Comparison of ENCODE assay signal across 1 cellular context in the genomic region with DNA sequence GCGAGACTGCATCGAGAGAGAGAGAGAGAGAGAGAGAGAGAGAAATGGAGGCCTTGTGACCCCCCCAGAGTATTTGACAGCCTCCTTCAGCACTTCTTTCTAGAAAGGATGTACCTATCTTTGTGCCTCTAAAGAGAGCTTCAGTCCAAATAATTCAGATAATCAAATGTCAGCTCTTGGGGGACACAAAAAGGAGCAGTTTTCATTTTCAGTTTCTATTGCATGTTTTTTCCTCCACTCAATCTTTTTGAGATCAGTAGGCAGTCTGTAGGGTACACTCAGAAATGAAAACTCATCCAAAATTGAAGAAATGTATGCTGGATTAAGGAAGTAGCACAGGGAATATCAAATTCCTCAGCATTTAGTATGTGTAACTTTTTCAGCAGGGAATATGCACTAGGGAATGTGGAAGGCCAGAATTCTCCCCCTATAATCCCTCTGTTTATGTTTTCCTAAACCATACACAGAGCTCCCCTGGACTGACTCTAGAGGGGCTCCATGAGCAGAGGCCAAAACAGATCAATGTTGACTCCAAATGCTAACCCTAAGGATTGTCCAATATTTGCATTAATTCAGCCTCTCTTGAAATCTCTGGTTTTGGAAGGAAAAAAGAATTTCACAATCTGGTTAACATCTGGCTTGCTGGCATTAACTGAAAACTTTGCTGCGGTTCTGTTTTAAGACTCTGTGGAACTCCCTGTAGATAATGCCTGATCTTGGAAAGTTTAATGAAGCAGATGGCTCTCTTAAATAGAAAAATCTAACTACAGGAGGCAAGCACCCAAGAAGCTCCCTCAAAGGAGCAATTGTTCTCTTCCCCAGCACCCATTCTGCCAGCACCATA.
TF ChIP-seq lines count a peak whose summit lies in the region.

No MANE protein-coding gene starts in this region.

TF ChIP-seq in GM23338, 12 proteins besides CTCF, POLR2A, EP300 and RAD21 (continued from another document):
- TF ChIP-seq, protein P1, sequence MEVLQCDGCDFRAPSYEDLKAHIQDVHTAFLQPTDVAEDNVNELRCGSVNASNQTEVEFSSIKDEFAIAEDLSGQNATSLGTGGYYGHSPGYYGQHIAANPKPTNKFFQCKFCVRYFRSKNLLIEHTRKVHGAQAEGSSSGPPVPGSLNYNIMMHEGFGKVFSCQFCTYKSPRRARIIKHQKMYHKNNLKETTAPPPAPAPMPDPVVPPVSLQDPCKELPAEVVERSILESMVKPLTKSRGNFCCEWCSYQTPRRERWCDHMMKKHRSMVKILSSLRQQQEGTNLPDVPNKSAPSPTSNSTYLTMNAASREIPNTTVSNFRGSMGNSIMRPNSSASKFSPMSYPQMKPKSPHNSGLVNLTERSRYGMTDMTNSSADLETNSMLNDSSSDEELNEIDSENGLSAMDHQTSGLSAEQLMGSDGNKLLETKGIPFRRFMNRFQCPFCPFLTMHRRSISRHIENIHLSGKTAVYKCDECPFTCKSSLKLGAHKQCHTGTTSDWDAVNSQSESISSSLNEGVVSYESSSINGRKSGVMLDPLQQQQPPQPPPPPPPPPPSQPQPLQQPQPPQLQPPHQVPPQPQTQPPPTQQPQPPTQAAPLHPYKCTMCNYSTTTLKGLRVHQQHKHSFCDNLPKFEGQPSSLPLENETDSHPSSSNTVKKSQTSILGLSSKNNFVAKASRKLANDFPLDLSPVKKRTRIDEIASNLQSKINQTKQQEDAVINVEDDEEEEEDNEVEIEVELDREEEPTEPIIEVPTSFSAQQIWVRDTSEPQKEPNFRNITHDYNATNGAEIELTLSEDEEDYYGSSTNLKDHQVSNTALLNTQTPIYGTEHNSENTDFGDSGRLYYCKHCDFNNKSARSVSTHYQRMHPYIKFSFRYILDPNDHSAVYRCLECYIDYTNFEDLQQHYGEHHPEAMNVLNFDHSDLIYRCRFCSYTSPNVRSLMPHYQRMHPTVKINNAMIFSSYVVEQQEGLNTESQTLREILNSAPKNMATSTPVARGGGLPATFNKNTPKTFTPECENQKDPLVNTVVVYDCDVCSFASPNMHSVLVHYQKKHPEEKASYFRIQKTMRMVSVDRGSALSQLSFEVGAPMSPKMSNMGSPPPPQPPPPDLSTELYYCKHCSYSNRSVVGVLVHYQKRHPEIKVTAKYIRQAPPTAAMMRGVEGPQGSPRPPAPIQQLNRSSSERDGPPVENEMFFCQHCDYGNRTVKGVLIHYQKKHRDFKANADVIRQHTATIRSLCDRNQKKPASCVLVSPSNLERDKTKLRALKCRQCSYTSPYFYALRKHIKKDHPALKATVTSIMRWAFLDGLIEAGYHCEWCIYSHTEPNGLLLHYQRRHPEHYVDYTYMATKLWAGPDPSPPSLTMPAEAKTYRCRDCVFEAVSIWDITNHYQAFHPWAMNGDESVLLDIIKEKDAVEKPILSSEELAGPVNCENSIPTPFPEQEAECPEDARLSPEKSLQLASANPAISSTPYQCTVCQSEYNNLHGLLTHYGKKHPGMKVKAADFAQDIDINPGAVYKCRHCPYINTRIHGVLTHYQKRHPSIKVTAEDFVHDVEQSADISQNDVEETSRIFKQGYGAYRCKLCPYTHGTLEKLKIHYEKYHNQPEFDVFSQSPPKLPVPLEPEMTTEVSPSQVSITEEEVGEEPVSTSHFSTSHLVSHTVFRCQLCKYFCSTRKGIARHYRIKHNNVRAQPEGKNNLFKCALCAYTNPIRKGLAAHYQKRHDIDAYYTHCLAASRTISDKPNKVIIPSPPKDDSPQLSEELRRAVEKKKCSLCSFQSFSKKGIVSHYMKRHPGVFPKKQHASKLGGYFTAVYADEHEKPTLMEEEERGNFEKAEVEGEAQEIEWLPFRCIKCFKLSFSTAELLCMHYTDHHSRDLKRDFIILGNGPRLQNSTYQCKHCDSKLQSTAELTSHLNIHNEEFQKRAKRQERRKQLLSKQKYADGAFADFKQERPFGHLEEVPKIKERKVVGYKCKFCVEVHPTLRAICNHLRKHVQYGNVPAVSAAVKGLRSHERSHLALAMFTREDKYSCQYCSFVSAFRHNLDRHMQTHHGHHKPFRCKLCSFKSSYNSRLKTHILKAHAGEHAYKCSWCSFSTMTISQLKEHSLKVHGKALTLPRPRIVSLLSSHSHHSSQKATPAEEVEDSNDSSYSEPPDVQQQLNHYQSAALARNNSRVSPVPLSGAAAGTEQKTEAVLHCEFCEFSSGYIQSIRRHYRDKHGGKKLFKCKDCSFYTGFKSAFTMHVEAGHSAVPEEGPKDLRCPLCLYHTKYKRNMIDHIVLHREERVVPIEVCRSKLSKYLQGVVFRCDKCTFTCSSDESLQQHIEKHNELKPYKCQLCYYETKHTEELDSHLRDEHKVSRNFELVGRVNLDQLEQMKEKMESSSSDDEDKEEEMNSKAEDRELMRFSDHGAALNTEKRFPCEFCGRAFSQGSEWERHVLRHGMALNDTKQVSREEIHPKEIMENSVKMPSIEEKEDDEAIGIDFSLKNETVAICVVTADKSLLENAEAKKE (CRISPR knock-in tag; IDR thresholded peaks at IDR 0.05), result no peak
- no peak for TF ChIP-seq JUNB (IDR thresholded peaks at IDR 0.05; ENCODE audit: unreplicated experiment)
- TF ChIP-seq ZNF331 (CRISPR knock-in tag; IDR thresholded peaks at IDR 0.05; ENCODE audit: low read depth), result no peak
- TF ChIP-seq, protein P2, sequence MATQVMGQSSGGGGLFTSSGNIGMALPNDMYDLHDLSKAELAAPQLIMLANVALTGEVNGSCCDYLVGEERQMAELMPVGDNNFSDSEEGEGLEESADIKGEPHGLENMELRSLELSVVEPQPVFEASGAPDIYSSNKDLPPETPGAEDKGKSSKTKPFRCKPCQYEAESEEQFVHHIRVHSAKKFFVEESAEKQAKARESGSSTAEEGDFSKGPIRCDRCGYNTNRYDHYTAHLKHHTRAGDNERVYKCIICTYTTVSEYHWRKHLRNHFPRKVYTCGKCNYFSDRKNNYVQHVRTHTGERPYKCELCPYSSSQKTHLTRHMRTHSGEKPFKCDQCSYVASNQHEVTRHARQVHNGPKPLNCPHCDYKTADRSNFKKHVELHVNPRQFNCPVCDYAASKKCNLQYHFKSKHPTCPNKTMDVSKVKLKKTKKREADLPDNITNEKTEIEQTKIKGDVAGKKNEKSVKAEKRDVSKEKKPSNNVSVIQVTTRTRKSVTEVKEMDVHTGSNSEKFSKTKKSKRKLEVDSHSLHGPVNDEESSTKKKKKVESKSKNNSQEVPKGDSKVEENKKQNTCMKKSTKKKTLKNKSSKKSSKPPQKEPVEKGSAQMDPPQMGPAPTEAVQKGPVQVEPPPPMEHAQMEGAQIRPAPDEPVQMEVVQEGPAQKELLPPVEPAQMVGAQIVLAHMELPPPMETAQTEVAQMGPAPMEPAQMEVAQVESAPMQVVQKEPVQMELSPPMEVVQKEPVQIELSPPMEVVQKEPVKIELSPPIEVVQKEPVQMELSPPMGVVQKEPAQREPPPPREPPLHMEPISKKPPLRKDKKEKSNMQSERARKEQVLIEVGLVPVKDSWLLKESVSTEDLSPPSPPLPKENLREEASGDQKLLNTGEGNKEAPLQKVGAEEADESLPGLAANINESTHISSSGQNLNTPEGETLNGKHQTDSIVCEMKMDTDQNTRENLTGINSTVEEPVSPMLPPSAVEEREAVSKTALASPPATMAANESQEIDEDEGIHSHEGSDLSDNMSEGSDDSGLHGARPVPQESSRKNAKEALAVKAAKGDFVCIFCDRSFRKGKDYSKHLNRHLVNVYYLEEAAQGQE (IDR thresholded peaks at IDR 0.05; ENCODE audit: unreplicated experiment), result no peak
- no peak for TF ChIP-seq STAT1 (IDR thresholded peaks at IDR 0.05; ENCODE audit: unreplicated experiment)
- no peak for TF ChIP-seq EZH2 (IDR thresholded peaks at IDR 0.05; ENCODE audit: low read depth, unreplicated experiment)
- no peak for TF ChIP-seq ZNF114 (CRISPR knock-in tag; IDR thresholded peaks at IDR 0.05)
- TF ChIP-seq ETS1 (IDR thresholded peaks at IDR 0.05), result no peak
- TF ChIP-seq NANOG (IDR thresholded peaks at IDR 0.05; ENCODE audit: borderline replicate concordance), result no peak
TF ChIP-seq in GM23338: peak in this region for 0.
